In genomic region chr5:111562566-111562965, GRCh38 we compare ENCODE assay signal across 16 cellular contexts.
"Had no signal": no experiment of that assay in that cellular context is flagged by ENCODE, and none has a peak within 500 bp of the region (broad histone marks: within the 10 kb centered on the region; RNA-seq: fewer than 3 reads in every experiment).

No MANE protein-coding gene starts in this region.

- H3K4me3 ChIP-seq: cardiac muscle cell, thyroid gland had no signal

- H3K9me3 ChIP-seq: thyroid gland had no signal

- H3K36me3 ChIP-seq: cardiac muscle cell, thyroid gland had no signal

- H3K27me3 ChIP-seq: cardiac muscle cell, foreskin keratinocyte, thyroid gland had no signal

- H3K27ac ChIP-seq: cardiac muscle cell, foreskin keratinocyte had no signal

- DNase-seq: activated CD4-positive, alpha-beta memory T cell treated with anti-CD3 and anti-CD28 coated beads for 36 hours; activated CD4-positive, alpha-beta T cell treated with anti-CD3 and anti-CD28 coated beads for 48 hours; activated naive CD4-positive, alpha-beta T cell treated with anti-CD3 and anti-CD28 coated beads for 36 hours; activated naive CD8-positive, alpha-beta T cell treated with anti-CD3 and anti-CD28 coated beads, Interleukin-2, amount 10 ng/mL, durations not matched to agents 7 days and 5 days; activated T-cell treated with anti-CD3 and anti-CD28 coated beads, Interleukin-2, amount 50 U/mL, for 48 hours; effector CD4-positive, alpha-beta T cell; foreskin keratinocyte; kidney; naive B cell; occipital lobe; posterior cingulate gyrus; stimulated activated CD4-positive, alpha-beta T cell treated with anti-CD3 and anti-CD28 coated beads, Interleukin-12 subunit alpha, Interleukin-12 subunit beta, amount 100 ng/mL, for 4 hours; substantia nigra; T-helper 2 cell had no signal

- ATAC-seq: foreskin keratinocyte had no signal

- H3K4me1 ChIP-seq: foreskin keratinocyte had no signal
